In genomic region chr4:38601916-38602291, GRCh38 we compare ENCODE assay signal across 19 cellular contexts.
A peak's percentile ranks its signal among the peaks of the same experiment; 100 is the strongest.
DNase-seq lines count a peak whose midpoint lies in the region; ATAC-seq, FAIRE-seq and TF ChIP-seq lines count a peak whose summit lies in the region.
"Had no signal": no experiment of that assay in that cellular context is flagged by ENCODE, and none has a peak within 500 bp of the region (broad histone marks: within the 10 kb centered on the region; RNA-seq: fewer than 3 reads in every experiment).

No MANE protein-coding gene starts in this region.

- H4K91ac ChIP-seq in neuronal stem cell (ENCODE audit: low read depth, low read length, poor library complexity), result no peak overlapping the region

- peak overlapping the region; percentile 6 for H3K14ac ChIP-seq in neuronal stem cell (ENCODE audit: low read length)

- no peak for TF ChIP-seq POLR2A in A549 (IDR thresholded peaks at IDR 0.05; ENCODE audit: low read length)
- TF ChIP-seq POLR2A in K562 (conservative IDR thresholded peaks at IDR 0.05), result no peak

- H3K9me3 ChIP-seq in A549 (peaks cover 3% of the 10 kb centered on the region; the same call in 1 of the 3 replicates), PC-3 (ENCODE audit: low read length) (no peaks in the 10 kb centered on the region), K562 (replicated peaks; ENCODE audit: control insufficient read depth, insufficient read depth, low read depth, low read length) (no peaks in the 10 kb centered on the region), neuronal stem cell (replicated peaks in 1 of 2; ENCODE audit: control insufficient read depth in 2 of 2, insufficient read depth in 1 of 2, low read depth in 1 of 2, low read length in 2 of 2) (peaks cover 2 to 15% of the 10 kb centered on the region in 2 donors)
- H3K9me3 ChIP-seq: Caco-2 had no signal

- no peak overlapping the region for H2BK120ac ChIP-seq in neuronal stem cell (ENCODE audit: low read depth, low read length)

- intact Hi-C loops in PC-3 (cut with micrococcal nuclease), result no loop called here
- intact Hi-C loops in K562 (cut with micrococcal nuclease), result no loop called here

- H4K20me1 ChIP-seq in PC-3 (ENCODE audit: low read length) (no peaks in the 10 kb centered on the region), K562 (replicated peaks; ENCODE audit: control insufficient read depth, insufficient read depth, low read length) (no peaks in the 10 kb centered on the region)

- H3K9me2 ChIP-seq in PC-3 (replicated peaks; ENCODE audit: low read length), result no peaks in the 10 kb centered on the region

- no peak overlapping the region for H3K18ac ChIP-seq in neuronal stem cell (ENCODE audit: low read length)

- no peaks in the 10 kb centered on the region for H3K79me1 ChIP-seq in neuronal stem cell (ENCODE audit: low read depth, low read length)

- DNase-seq in A549 (ENCODE audit: low read depth in 1 of 2, low spot score in 1 of 2) (no peak), PC-3 (no peak), K562 (ENCODE audit: extremely low read depth in 1 of 4, low spot score in 3 of 4) (peak in 1 of 4 experiments; percentile 15), neuronal stem cell (ENCODE audit: low spot score) (no peak), NCI-H510A (lab: John Stamatoyannopoulos, UW) (no peak)
- DNase-seq in stimulated activated naive CD4-positive, alpha-beta T cell treated with Interleukin-2 at 50 U/mL for 16 hours (lab: John Stamatoyannopoulos, UW), result no peak
- DNase-seq: Caco-2; CD4-positive, alpha-beta T cell; DMS79 treated with DMSO at 0.1 percent for 48 hours; GF-D8; H9 had no signal

- H3K9ac ChIP-seq in PC-3 (ENCODE audit: low read length), result no peak overlapping the region
- peak overlapping the region in 1 of 2 experiments; percentile 23; a peak in 1 of 4 replicates for H3K9ac ChIP-seq in K562 (ENCODE audit: insufficient read depth in 1 of 2, low read depth in 2 of 2, low read length in 2 of 2)
- H3K9ac ChIP-seq in neuronal stem cell (ENCODE audit: low read depth, low read length, poor library complexity), result no peak overlapping the region

- no peak overlapping the region for H2BK5ac ChIP-seq in neuronal stem cell (ENCODE audit: low read length)

- H3K27me3 ChIP-seq in PC-3 (ENCODE audit: low read length) (no peaks in the 10 kb centered on the region), K562 (ENCODE audit: control insufficient read depth in 2 of 2, insufficient read depth in 2 of 2, low read length in 2 of 2) (no peaks in the 10 kb centered on the region), neuronal stem cell (ENCODE audit: control insufficient read depth in 3 of 3, insufficient read depth in 3 of 3, low read depth in 1 of 3, low read length in 3 of 3) (no peaks in the 10 kb centered on the region)

- H3K4me3 ChIP-seq in A549 (no peak overlapping the region), PC-3 (ENCODE audit: low read length) (no peak overlapping the region), K562 (no peak overlapping the region), neuronal stem cell (ENCODE audit: low read length in 2 of 2) (no peak overlapping the region)
- H3K4me3 ChIP-seq: GM12878 had no signal

- 67% methylated on average over 3 of the region's 3 CpGs for WGBS in A549 (ENCODE audit: missing lambda C conversion rate)
- WGBS in K562 (ENCODE audit: insufficient coverage, low coverage, missing lambda C conversion rate), result 11% methylated on average over 3 of the region's 3 CpGs
- WGBS in neuronal stem cell (ENCODE audit: extremely low coverage in 2 of 2, insufficient read length in 2 of 2, insufficient replicate concordance in 1 of 2), 2 donors, result no CpG with 5 or more reads among the region's 3 CpGs

- no peak overlapping the region for H2BK12ac ChIP-seq in neuronal stem cell (ENCODE audit: low read length)

- BruUV-seq in PC-3 (replicated peaks; lab: Mats Ljungman, UMichigan) (no TSS peak), K562 (replicated peaks; lab: Mats Ljungman, UMichigan) (no TSS peak)

- FAIRE-seq in A549 (lab: Jason Lieb, UNC), result no peak
- no peak for FAIRE-seq in K562 (lab: Jason Lieb, UNC)
- FAIRE-seq: A204.1, D721Med, GM12878, GM19239, H1 had no signal

- H3K4me2 ChIP-seq in A549, result peak overlapping the region; percentile 47
- H3K4me2 ChIP-seq in PC-3 (ENCODE audit: low read length), result no peak overlapping the region
- no peak overlapping the region for H3K4me2 ChIP-seq in K562 (ENCODE audit: insufficient read depth, low read length)
- no peak overlapping the region for H3K4me2 ChIP-seq in neuronal stem cell (ENCODE audit: insufficient read depth, low read length, poor library complexity, severe bottlenecking)

- H3K4me1 ChIP-seq in A549, result peaks cover 14% of the 10 kb centered on the region
- H3K4me1 ChIP-seq in PC-3 (ENCODE audit: insufficient read depth, low read length), result peaks cover 18% of the 10 kb centered on the region
- peaks cover 26 to 41% of the 10 kb centered on the region in 2 experiments; a peak in 4 of 5 replicates for H3K4me1 ChIP-seq in K562 (replicated peaks in 1 of 2; ENCODE audit: control insufficient read depth in 2 of 2, insufficient read depth in 2 of 2, low read length in 2 of 2)
- peaks cover 10 to 16% of the 10 kb centered on the region in 2 donors for H3K4me1 ChIP-seq in neuronal stem cell (ENCODE audit: control insufficient read depth in 2 of 2, insufficient read depth in 1 of 2, low read depth in 1 of 2, low read length in 2 of 2)
- H3K4me1 ChIP-seq: Caco-2 had no signal

- TF ChIP-seq RAD21 in A549 (conservative IDR thresholded peaks at IDR 0.05 in 1 of 2, IDR thresholded peaks at IDR 0.05 in 1 of 2), result no peak
- TF ChIP-seq RAD21 in K562 (CRISPR knock-in tag; conservative IDR thresholded peaks at IDR 0.05 in 1 of 2, IDR thresholded peaks at IDR 0.05 in 1 of 2), result no peak

- no peaks in the 10 kb centered on the region for H3K79me2 ChIP-seq in PC-3 (ENCODE audit: low read length)
- H3K79me2 ChIP-seq in K562 (ENCODE audit: control insufficient read depth, insufficient read depth, low read length), result no peaks in the 10 kb centered on the region

- no peak overlapping the region for H3K23ac ChIP-seq in neuronal stem cell (ENCODE audit: low read depth, low read length, poor library complexity)

- no peak overlapping the region for H3K4ac ChIP-seq in neuronal stem cell (ENCODE audit: low read length)

- TF ChIP-seq CTCF in A549 (IDR thresholded peaks at IDR 0.05) (no peak), PC-3 (conservative IDR thresholded peaks at IDR 0.05; ENCODE audit: low read depth, low read length) (no peak), K562 (IDR thresholded peaks at IDR 0.05 in 2 of 3, conservative IDR thresholded peaks at IDR 0.05 in 1 of 3; ENCODE audit: insufficient read depth in 2 of 3, low read depth in 1 of 3, low read length in 3 of 3) (no peak)

- H3K9me1 ChIP-seq in K562 (ENCODE audit: control insufficient read depth, insufficient read depth, low read length), result no peaks in the 10 kb centered on the region

- no peak for ATAC-seq in A549
- ATAC-seq in PC-3, result no peak
- ATAC-seq in K562, result no peak
- no peak for ATAC-seq in GM18519 (IDR thresholded peaks at IDR 0.05; ENCODE audit: low FRiP score, unreplicated experiment)
- ATAC-seq: GM12878 had no signal

- H3K36me3 ChIP-seq in PC-3 (ENCODE audit: low read depth, low read length) (no peaks in the 10 kb centered on the region), K562 (ENCODE audit: control insufficient read depth, insufficient read depth, low read length) (no peaks in the 10 kb centered on the region), neuronal stem cell (replicated peaks in 1 of 2; ENCODE audit: control insufficient read depth in 2 of 2, insufficient read depth in 2 of 2, low read length in 2 of 2) (no peaks in the 10 kb centered on the region)

- TF ChIP-seq EP300 in A549 (IDR thresholded peaks at IDR 0.05) (no peak), K562 (IDR thresholded peaks at IDR 0.05; ENCODE audit: low read length) (no peak)

- H3K27ac ChIP-seq in A549, result peak overlapping the region; percentile 13 to 30; a peak in 2 of 6 replicates
- H3K27ac ChIP-seq in PC-3 (ENCODE audit: low read length), result peak overlapping the region; percentile 53
- no peak overlapping the region for H3K27ac ChIP-seq in K562 (ENCODE audit: extremely low read depth, low read depth, low read length)
- H3K27ac ChIP-seq in neuronal stem cell (replicated peaks; ENCODE audit: low read length), result no peak overlapping the region
- H3K27ac ChIP-seq: C4-2B, HL-60 had no signal

- H2BK15ac ChIP-seq in neuronal stem cell (ENCODE audit: low read length), result no peak overlapping the region

- H2AK5ac ChIP-seq in neuronal stem cell (ENCODE audit: low read depth, low read length), result no peak overlapping the region

- in situ Hi-C loops in K562 (cut with MboI), result no loop called here

- H4K8ac ChIP-seq in neuronal stem cell (ENCODE audit: low read depth, low read length), result no peak overlapping the region

- POLR2A ChIA-PET in A549 (lab: Yijun Ruan, JAX) (no interaction called here), PC-3 (lab: Charles Lee; ENCODE audit: unreplicated experiment) (no interaction called here), K562 (lab: Yijun Ruan, JAX) (interaction anchor here (0.6 kb wide), 1 partner anchor 10 kb away, joined by 3 read pairs; no protein-coding TSS in a partner anchor)

- H2AFZ ChIP-seq in PC-3 (ENCODE audit: low read length) (no peak overlapping the region), K562 (ENCODE audit: low read depth, low read length) (peak overlapping the region; percentile 37), neuronal stem cell (ENCODE audit: low read length) (no peak overlapping the region)

- CTCF ChIA-PET in A549 (lab: Yijun Ruan, JAX), result interaction anchor here (0.6 kb wide), 1 partner anchor 459 kb away, joined by 3 read pairs; no protein-coding TSS in a partner anchor
- CTCF ChIA-PET in PC-3 (lab: Charles Lee), result no interaction called here
- CTCF ChIA-PET in K562 (lab: Yijun Ruan, JAX; ENCODE audit: low intra/inter-chr PET ratio), result interaction anchor here (0.7 kb wide), 1 partner anchor 286 kb away, joined by 4 read pairs; no protein-coding TSS in a partner anchor

- H3F3A ChIP-seq in PC-3 (ENCODE audit: low read length, unreplicated experiment), result no peaks in the 10 kb centered on the region

TF ChIP-seq in K562, 482 proteins besides CTCF, POLR2A, EP300 and RAD21 (continues in another document):
- TF ChIP-seq BHLHE40 (IDR thresholded peaks at IDR 0.05; ENCODE audit: low read length) (no peak), RBM25 (IDR thresholded peaks at IDR 0.05; ENCODE audit: low read depth, low read length, severe bottlenecking) (no peak), ZBTB7A (IDR thresholded peaks at IDR 0.05; ENCODE audit: borderline replicate concordance, control insufficient read depth, low read depth, low read length) (no peak), C11orf30 (IDR thresholded peaks at IDR 0.05; ENCODE audit: low read depth) (peak; percentile 59), MAFG (tag; conservative IDR thresholded peaks at IDR 0.05) (peak; percentile 51; the same call in 1 of the 2 replicates), ZNF384 (IDR thresholded peaks at IDR 0.05; ENCODE audit: low read depth, low read length) (peak; percentile 37; the same call in 1 of the 2 replicates)

Comparison
In these comparisons a context has a peak if more than half of its experiments do, and no peak if none do; other contexts are left out.
1. H3K27ac ChIP-seq: peak in A549 (2 of 2) and PC-3 (single experiment); none in K562 (single experiment) and neuronal stem cell (single experiment).